In the genomic region with DNA sequence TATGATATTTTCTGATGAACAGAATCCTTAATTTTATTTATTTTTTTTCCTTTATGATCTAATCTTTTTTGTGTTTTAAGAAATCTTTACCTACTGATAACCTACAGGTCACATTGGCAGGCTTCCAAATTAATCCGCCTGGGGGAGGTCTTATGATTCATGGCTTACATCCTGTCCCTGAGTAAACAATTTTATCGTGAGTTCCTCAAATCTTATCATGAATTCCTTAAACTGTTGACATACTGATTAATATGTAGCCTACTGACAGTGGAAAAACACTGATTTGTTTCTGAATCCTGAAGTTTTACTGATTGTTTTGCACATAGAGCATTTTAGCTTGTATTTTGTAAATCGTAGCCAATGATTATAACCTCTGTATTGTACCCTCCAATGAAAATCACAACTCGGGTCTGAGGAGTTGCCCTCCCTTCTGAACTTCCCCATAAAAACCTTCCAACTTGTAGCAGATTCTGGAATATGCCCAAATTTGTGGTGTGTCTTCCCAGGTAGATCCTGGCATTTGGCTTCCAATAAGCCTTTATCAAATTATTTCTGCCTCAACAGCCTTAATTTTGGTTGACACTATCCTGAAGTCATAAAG, we compare ENCODE assay signal across 2 cellular contexts.
TF ChIP-seq lines count a peak whose summit lies in the region.

No MANE protein-coding gene starts in this region.

TF ChIP-seq in A549, 52 proteins besides CTCF, POLR2A, EP300 and RAD21 (continued from another document):
- TF ChIP-seq CEBPB (IDR thresholded peaks at IDR 0.05) (0 out of 4 replicates have a peak, but pooled peaks of 1 of the 2 experiments have one; percentile 13), FOSB (CRISPR knock-in tag; IDR thresholded peaks at IDR 0.05) (no peak), CHD2 (IDR thresholded peaks at IDR 0.05; ENCODE audit: low read length, partially characterized antibody) (no peak), JUN (IDR thresholded peaks at IDR 0.05) (peak; percentile 61 to 69; a peak in 2 of 5 replicates), TP53 (CRISPR knock-in tag; IDR thresholded peaks at IDR 0.05) (no peak), RFX5 (IDR thresholded peaks at IDR 0.05) (no peak), EHF (CRISPR knock-in tag; IDR thresholded peaks at IDR 0.05) (no peak), TFCP2L1 (CRISPR knock-in tag; IDR thresholded peaks at IDR 0.05) (no peak), JUNB (IDR thresholded peaks at IDR 0.05) (peak; percentile 91), HOXB13 (CRISPR knock-in tag; IDR thresholded peaks at IDR 0.05; ENCODE audit: low read depth) (no peak), FOSL2 (IDR thresholded peaks at IDR 0.05) (peak; percentile 75), FOSL2 (CRISPR knock-in tag; IDR thresholded peaks at IDR 0.05) (peak; percentile 82)
- TF ChIP-seq, protein P1, sequence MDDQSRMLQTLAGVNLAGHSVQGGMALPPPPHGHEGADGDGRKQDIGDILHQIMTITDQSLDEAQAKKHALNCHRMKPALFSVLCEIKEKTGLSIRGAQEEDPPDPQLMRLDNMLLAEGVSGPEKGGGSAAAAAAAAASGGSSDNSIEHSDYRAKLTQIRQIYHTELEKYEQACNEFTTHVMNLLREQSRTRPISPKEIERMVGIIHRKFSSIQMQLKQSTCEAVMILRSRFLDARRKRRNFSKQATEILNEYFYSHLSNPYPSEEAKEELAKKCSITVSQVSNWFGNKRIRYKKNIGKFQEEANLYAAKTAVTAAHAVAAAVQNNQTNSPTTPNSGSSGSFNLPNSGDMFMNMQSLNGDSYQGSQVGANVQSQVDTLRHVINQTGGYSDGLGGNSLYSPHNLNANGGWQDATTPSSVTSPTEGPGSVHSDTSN (IDR thresholded peaks at IDR 0.05): no peak
- TF ChIP-seq, protein P2, sequence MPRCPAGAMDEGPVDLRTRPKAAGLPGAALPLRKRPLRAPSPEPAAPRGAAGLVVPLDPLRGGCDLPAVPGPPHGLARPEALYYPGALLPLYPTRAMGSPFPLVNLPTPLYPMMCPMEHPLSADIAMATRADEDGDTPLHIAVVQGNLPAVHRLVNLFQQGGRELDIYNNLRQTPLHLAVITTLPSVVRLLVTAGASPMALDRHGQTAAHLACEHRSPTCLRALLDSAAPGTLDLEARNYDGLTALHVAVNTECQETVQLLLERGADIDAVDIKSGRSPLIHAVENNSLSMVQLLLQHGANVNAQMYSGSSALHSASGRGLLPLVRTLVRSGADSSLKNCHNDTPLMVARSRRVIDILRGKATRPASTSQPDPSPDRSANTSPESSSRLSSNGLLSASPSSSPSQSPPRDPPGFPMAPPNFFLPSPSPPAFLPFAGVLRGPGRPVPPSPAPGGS (IDR thresholded peaks at IDR 0.05): peak; percentile 52; the same call in 1 of the 3 replicates
- TF ChIP-seq, protein P3, sequence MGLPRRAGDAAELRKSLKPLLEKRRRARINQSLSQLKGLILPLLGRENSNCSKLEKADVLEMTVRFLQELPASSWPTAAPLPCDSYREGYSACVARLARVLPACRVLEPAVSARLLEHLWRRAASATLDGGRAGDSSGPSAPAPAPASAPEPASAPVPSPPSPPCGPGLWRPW (IDR thresholded peaks at IDR 0.05): 0 out of 2 replicates have a peak, but pooled peaks have one; percentile 49

TF ChIP-seq in K562, 482 proteins besides CTCF, POLR2A, EP300 and RAD21 (continued from another document):
- TF ChIP-seq, protein P4, sequence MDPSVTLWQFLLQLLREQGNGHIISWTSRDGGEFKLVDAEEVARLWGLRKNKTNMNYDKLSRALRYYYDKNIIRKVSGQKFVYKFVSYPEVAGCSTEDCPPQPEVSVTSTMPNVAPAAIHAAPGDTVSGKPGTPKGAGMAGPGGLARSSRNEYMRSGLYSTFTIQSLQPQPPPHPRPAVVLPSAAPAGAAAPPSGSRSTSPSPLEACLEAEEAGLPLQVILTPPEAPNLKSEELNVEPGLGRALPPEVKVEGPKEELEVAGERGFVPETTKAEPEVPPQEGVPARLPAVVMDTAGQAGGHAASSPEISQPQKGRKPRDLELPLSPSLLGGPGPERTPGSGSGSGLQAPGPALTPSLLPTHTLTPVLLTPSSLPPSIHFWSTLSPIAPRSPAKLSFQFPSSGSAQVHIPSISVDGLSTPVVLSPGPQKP (CRISPR knock-in tag; IDR thresholded peaks at IDR 0.05): no peak
- TF ChIP-seq, protein P5, sequence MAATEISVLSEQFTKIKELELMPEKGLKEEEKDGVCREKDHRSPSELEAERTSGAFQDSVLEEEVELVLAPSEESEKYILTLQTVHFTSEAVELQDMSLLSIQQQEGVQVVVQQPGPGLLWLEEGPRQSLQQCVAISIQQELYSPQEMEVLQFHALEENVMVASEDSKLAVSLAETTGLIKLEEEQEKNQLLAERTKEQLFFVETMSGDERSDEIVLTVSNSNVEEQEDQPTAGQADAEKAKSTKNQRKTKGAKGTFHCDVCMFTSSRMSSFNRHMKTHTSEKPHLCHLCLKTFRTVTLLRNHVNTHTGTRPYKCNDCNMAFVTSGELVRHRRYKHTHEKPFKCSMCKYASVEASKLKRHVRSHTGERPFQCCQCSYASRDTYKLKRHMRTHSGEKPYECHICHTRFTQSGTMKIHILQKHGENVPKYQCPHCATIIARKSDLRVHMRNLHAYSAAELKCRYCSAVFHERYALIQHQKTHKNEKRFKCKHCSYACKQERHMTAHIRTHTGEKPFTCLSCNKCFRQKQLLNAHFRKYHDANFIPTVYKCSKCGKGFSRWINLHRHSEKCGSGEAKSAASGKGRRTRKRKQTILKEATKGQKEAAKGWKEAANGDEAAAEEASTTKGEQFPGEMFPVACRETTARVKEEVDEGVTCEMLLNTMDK (IDR thresholded peaks at IDR 0.05; ENCODE audit: borderline replicate concordance, insufficient read depth, low read depth, low read length, poor library complexity, severe bottlenecking): no peak
- no peak for TF ChIP-seq PML (IDR thresholded peaks at IDR 0.05; ENCODE audit: low read length)
- TF ChIP-seq CBFA2T3 (IDR thresholded peaks at IDR 0.05): peak; percentile 25; the same call in 1 of the 2 replicates
- TF ChIP-seq MCM7 (IDR thresholded peaks at IDR 0.05): no peak
- TF ChIP-seq TFAM (CRISPR knock-in tag; conservative IDR thresholded peaks at IDR 0.05): no peak
- no peak for TF ChIP-seq POLR3A (IDR thresholded peaks at IDR 0.05; ENCODE audit: borderline replicate concordance, extremely low read depth, insufficient read depth, insufficient read length)
- TF ChIP-seq LEF1 (IDR thresholded peaks at IDR 0.05): no peak
- TF ChIP-seq CBFA2T2 (conservative IDR thresholded peaks at IDR 0.05): 0 out of 2 replicates have a peak, but pooled peaks have one; percentile 3
- no peak for TF ChIP-seq ZNF830 (CRISPR knock-in tag; IDR thresholded peaks at IDR 0.05)
- no peak for TF ChIP-seq ZNF644 (tag; IDR thresholded peaks at IDR 0.05; ENCODE audit: low read depth)
- TF ChIP-seq TCF3 (CRISPR knock-in tag; IDR thresholded peaks at IDR 0.05): no peak
- no peak for TF ChIP-seq ZNF408 (CRISPR knock-in tag; IDR thresholded peaks at IDR 0.05; ENCODE audit: low read depth)
- TF ChIP-seq, protein P6, sequence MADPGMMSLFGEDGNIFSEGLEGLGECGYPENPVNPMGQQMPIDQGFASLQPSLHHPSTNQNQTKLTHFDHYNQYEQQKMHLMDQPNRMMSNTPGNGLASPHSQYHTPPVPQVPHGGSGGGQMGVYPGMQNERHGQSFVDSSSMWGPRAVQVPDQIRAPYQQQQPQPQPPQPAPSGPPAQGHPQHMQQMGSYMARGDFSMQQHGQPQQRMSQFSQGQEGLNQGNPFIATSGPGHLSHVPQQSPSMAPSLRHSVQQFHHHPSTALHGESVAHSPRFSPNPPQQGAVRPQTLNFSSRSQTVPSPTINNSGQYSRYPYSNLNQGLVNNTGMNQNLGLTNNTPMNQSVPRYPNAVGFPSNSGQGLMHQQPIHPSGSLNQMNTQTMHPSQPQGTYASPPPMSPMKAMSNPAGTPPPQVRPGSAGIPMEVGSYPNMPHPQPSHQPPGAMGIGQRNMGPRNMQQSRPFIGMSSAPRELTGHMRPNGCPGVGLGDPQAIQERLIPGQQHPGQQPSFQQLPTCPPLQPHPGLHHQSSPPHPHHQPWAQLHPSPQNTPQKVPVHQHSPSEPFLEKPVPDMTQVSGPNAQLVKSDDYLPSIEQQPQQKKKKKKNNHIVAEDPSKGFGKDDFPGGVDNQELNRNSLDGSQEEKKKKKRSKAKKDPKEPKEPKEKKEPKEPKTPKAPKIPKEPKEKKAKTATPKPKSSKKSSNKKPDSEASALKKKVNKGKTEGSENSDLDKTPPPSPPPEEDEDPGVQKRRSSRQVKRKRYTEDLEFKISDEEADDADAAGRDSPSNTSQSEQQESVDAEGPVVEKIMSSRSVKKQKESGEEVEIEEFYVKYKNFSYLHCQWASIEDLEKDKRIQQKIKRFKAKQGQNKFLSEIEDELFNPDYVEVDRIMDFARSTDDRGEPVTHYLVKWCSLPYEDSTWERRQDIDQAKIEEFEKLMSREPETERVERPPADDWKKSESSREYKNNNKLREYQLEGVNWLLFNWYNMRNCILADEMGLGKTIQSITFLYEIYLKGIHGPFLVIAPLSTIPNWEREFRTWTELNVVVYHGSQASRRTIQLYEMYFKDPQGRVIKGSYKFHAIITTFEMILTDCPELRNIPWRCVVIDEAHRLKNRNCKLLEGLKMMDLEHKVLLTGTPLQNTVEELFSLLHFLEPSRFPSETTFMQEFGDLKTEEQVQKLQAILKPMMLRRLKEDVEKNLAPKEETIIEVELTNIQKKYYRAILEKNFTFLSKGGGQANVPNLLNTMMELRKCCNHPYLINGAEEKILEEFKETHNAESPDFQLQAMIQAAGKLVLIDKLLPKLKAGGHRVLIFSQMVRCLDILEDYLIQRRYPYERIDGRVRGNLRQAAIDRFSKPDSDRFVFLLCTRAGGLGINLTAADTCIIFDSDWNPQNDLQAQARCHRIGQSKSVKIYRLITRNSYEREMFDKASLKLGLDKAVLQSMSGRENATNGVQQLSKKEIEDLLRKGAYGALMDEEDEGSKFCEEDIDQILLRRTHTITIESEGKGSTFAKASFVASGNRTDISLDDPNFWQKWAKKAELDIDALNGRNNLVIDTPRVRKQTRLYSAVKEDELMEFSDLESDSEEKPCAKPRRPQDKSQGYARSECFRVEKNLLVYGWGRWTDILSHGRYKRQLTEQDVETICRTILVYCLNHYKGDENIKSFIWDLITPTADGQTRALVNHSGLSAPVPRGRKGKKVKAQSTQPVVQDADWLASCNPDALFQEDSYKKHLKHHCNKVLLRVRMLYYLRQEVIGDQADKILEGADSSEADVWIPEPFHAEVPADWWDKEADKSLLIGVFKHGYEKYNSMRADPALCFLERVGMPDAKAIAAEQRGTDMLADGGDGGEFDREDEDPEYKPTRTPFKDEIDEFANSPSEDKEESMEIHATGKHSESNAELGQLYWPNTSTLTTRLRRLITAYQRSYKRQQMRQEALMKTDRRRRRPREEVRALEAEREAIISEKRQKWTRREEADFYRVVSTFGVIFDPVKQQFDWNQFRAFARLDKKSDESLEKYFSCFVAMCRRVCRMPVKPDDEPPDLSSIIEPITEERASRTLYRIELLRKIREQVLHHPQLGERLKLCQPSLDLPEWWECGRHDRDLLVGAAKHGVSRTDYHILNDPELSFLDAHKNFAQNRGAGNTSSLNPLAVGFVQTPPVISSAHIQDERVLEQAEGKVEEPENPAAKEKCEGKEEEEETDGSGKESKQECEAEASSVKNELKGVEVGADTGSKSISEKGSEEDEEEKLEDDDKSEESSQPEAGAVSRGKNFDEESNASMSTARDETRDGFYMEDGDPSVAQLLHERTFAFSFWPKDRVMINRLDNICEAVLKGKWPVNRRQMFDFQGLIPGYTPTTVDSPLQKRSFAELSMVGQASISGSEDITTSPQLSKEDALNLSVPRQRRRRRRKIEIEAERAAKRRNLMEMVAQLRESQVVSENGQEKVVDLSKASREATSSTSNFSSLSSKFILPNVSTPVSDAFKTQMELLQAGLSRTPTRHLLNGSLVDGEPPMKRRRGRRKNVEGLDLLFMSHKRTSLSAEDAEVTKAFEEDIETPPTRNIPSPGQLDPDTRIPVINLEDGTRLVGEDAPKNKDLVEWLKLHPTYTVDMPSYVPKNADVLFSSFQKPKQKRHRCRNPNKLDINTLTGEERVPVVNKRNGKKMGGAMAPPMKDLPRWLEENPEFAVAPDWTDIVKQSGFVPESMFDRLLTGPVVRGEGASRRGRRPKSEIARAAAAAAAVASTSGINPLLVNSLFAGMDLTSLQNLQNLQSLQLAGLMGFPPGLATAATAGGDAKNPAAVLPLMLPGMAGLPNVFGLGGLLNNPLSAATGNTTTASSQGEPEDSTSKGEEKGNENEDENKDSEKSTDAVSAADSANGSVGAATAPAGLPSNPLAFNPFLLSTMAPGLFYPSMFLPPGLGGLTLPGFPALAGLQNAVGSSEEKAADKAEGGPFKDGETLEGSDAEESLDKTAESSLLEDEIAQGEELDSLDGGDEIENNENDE (IDR thresholded peaks at IDR 0.05; ENCODE audit: low read depth, low read length): no peak
- no peak for TF ChIP-seq PHF20 (IDR thresholded peaks at IDR 0.05; ENCODE audit: partially characterized antibody)
- TF ChIP-seq RFX5 (IDR thresholded peaks at IDR 0.05; ENCODE audit: low read depth, low read length): no peak
- TF ChIP-seq, protein P7, sequence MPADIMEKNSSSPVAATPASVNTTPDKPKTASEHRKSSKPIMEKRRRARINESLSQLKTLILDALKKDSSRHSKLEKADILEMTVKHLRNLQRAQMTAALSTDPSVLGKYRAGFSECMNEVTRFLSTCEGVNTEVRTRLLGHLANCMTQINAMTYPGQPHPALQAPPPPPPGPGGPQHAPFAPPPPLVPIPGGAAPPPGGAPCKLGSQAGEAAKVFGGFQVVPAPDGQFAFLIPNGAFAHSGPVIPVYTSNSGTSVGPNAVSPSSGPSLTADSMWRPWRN (IDR thresholded peaks at IDR 0.05; ENCODE audit: low read depth): 0 out of 2 replicates have a peak, but pooled peaks have one; percentile 59
- peak in 1 of 2 experiments; percentile 44; a peak in 1 of 4 replicates for TF ChIP-seq FOXA3 (CRISPR knock-in tag; conservative IDR thresholded peaks at IDR 0.05 in 1 of 2, IDR thresholded peaks at IDR 0.05 in 1 of 2)
- no peak for TF ChIP-seq RB1 (IDR thresholded peaks at IDR 0.05; ENCODE audit: low read depth)
- no peak for TF ChIP-seq CBFB (CRISPR knock-in tag; IDR thresholded peaks at IDR 0.05)
